ENCODE assay signal across 8 cellular contexts in genomic region chr3:53161345-53161819, GRCh38. TPM values are rescaled to one million over a fixed set of nuclear protein-coding genes. Genes with fewer than 3 reads are reported as not detected.
DNase-seq lines count a peak whose midpoint lies in the region; ATAC-seq and TF ChIP-seq lines count a peak whose summit lies in the region.

No MANE protein-coding gene starts in this region.

- H3K36me3 ChIP-seq in Caco-2 (ENCODE audit: control insufficient read depth, insufficient read depth, low read length) (peaks cover under 1% of the 10 kb centered on the region), KMS-11 (ENCODE audit: insufficient read depth) (no peaks in the 10 kb centered on the region), left lung (peaks cover 0 to 8% of the 10 kb centered on the region in 2 donors)

- H3K4me1 ChIP-seq in Caco-2 (peaks cover 34% of the 10 kb centered on the region), KMS-11 (ENCODE audit: low read depth, poor library complexity, severe bottlenecking) (peaks cover 14% of the 10 kb centered on the region), left lung (peaks cover 23 to 80% of the 10 kb centered on the region in 2 donors)

- no peaks in the 10 kb centered on the region; the same call in 1 of the 2 replicates for H3K79me2 ChIP-seq in KMS-11 (ENCODE audit: insufficient read depth, low read depth)

- H3K4me3 Mint-ChIP-seq in Caco-2 (ENCODE audit: unreplicated experiment): peak overlapping the region; percentile 91

- peaks cover 6% of the 10 kb centered on the region for H3K36me3 Mint-ChIP-seq in Caco-2 (ENCODE audit: insufficient read depth, unreplicated experiment)

- DNase-seq in Caco-2: peak in 1 of 2 experiments; percentile 43
- no peak for DNase-seq in astrocyte of the spinal cord (ENCODE audit: low read depth, low spot score)
- peak in 1 of 2 donors; percentile 93 for DNase-seq in left lung
- peak in 2 of 49 donors; percentile 15 to 42 for DNase-seq in substantia nigra (lab: John Stamatoyannopoulos, UW)
- DNase-seq in HPDE6-E6E7 (ENCODE audit: extremely low spot score): no peak
- DNase-seq in H4 (ENCODE audit: low spot score): no peak

- H3K27ac Mint-ChIP-seq in Caco-2 (ENCODE audit: unreplicated experiment): peak overlapping the region; percentile 90

- POLR2A ChIA-PET in Caco-2 (lab: Charles Lee): no interaction called here

- no peak overlapping the region for H3K4me2 ChIP-seq in KMS-11

- ATAC-seq in GM21423 (IDR thresholded peaks at IDR 0.05; ENCODE audit: unreplicated experiment) (peak; percentile 14), left lung (no peak)

- H3K27me3 ChIP-seq in Caco-2 (replicated peaks; ENCODE audit: control insufficient read depth, insufficient read depth, low read length) (no peaks in the 10 kb centered on the region), KMS-11 (ENCODE audit: insufficient read depth, low read depth) (no peaks in the 10 kb centered on the region), left lung (peaks cover 0 to 11% of the 10 kb centered on the region in 2 donors)

- TF ChIP-seq CTCF in Caco-2 (IDR thresholded peaks at IDR 0.05; ENCODE audit: insufficient read depth in 1 of 2, low read depth in 1 of 2, low read length in 1 of 2, severe bottlenecking in 1 of 2, unreplicated experiment in 1 of 2): no peak
- no peak for TF ChIP-seq CTCF in KMS-11 (conservative IDR thresholded peaks at IDR 0.05; ENCODE audit: low read depth, low read length)
- no peak for TF ChIP-seq CTCF in astrocyte of the spinal cord (IDR thresholded peaks at IDR 0.05; ENCODE audit: low read depth, low read length)
- no peak for TF ChIP-seq CTCF in left lung (IDR thresholded peaks at IDR 0.05)

- no TSS peak for BruUV-seq in Caco-2 (replicated peaks; lab: Mats Ljungman, UMichigan)

- no peaks in the 10 kb centered on the region for H3K9me3 Mint-ChIP-seq in Caco-2 (ENCODE audit: unreplicated experiment)

- H3K27ac ChIP-seq in KMS-11 (no peak overlapping the region), left lung (peak overlapping the region; percentile 84 to 95), substantia nigra (ENCODE audit: low read depth, low read length, poor library complexity, severe bottlenecking) (peak overlapping the region; percentile 55)

- H4K20me1 ChIP-seq in KMS-11 (ENCODE audit: insufficient read depth): no peaks in the 10 kb centered on the region

- H3K4me1 Mint-ChIP-seq in Caco-2 (ENCODE audit: low read depth, unreplicated experiment): peaks cover 34% of the 10 kb centered on the region

- H3K4me3 ChIP-seq in Caco-2 (ENCODE audit: low read depth, low read length) (peak overlapping the region; percentile 84), KMS-11 (IDR thresholded peaks at IDR 0.05; ENCODE audit: insufficient read depth, low read depth, low read length) (peak overlapping the region; percentile 18), astrocyte of the spinal cord (ENCODE audit: low read depth, low read length) (peak overlapping the region; percentile 80), left lung (peak overlapping the region; percentile 82 to 89)

- no peaks in the 10 kb centered on the region for H3K27me3 Mint-ChIP-seq in Caco-2 (ENCODE audit: insufficient read depth, unreplicated experiment)

- H3K9me3 ChIP-seq in Caco-2: no peaks in the 10 kb centered on the region
- no peaks in the 10 kb centered on the region for H3K9me3 ChIP-seq in left lung

- in situ Hi-C loops in astrocyte of the spinal cord (cut with HindIII; ENCODE audit: low sequenced_read_pairs): no loop called here

- H2AFZ ChIP-seq in KMS-11 (ENCODE audit: low read depth): no peak overlapping the region; the same call in 1 of the 2 replicates

- peak overlapping the region; percentile 51; the same call in 1 of the 2 replicates for H3K9ac ChIP-seq in KMS-11

- CTCF ChIA-PET in Caco-2 (lab: Charles Lee): interaction anchor here (0.9 to 1.5 kb wide), 3 partner anchors 18 to 28 kb away, joined by 3 to 8 read pairs (median 7); no protein-coding TSS in a partner anchor

- intact Hi-C loops in Caco-2 (cut with micrococcal nuclease; ENCODE audit: unreplicated experiment): loop anchor here (5.0 kb wide), 1 partner anchor 49 kb away; no protein-coding TSS in a partner anchor
- intact Hi-C loops in left lung (cut with DNase I): no loop called here

RNA-seq across cellular contexts. Expression of gene PRKCD, which starts 0.4 kb away (rescaled TPM):
- 30.9 and 31.5 TPM in 2 replicates for total RNA-seq in Caco-2 (2022)
- 10 to 100 TPM; 73.2 to 73.7 TPM for total RNA-seq in left lung
- 0.35 and 1.2 TPM in 2 replicates for total RNA-seq in H4 (2014; rRNA removed; shearing (Covaris generic))

RNA-seq across cellular contexts. Expression of gene RFT1, which starts 31.1 kb away (rescaled TPM):
- total RNA-seq in Caco-2 (2022) (33.1 and 35.7 TPM in 2 replicates), left lung (10 to 100 TPM; 24.3 to 28.0 TPM)
- total RNA-seq in H4 (2014; rRNA removed; shearing (Covaris generic)): 6.2 and 16.5 TPM in 2 replicates

Comparison
In these comparisons a context has a peak if more than half of its experiments do, and no peak if none do; other contexts are left out.
1. H3K4me3 ChIP-seq: peak in every context shown above with its lines; median percentile 86 in left lung; 84 in Caco-2; 80 in astrocyte of the spinal cord; 18 in KMS-11.
2. RNA of gene PRKCD, which starts 0.4 kb away (total RNA-seq): 73.2 to 73.7 TPM in left lung and 30.9 to 31.5 TPM in Caco-2; 0.35 to 1.2 TPM in H4; every median in the first group is over 10 times any median in the second.